In the genomic region with DNA sequence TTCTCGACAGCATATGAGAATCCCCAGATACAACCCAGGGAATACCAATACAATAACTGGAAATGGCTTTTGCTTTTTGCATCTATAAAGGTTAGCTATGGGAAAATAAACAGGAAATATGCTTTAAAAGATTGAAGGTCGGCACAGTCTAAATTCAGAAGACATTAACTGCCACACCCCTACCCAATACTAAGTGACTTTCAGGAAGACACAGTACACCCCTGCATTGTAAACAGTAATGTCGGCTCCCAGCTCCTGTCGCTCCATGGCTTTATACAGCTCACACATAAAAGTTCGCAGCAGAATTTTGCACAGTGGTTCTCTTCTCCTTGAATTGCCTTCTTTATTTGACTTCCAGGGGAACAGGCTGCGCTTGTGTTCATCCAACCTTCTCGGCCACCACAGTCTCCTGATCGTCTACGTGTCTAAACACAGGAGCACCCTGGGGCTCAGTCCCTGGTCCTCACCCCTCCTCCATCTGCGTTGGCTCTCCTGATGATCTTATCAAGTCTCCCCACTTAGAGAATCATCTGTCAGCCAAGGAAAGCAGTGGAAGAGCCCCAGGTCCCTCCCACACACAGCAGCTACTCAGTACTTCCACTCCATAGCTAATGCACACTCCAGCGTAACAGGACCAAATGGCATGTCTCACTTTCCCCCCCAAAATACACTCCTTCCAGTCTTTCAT, we compare ENCODE assay signal across 20 cellular contexts. TPM values are rescaled to one million over a fixed set of nuclear protein-coding genes. Genes with fewer than 3 reads are reported as not detected.
DNase-seq lines count a peak whose midpoint lies in the region; ATAC-seq and TF ChIP-seq lines count a peak whose summit lies in the region.
"Had no signal": no experiment of that assay in that cellular context is flagged by ENCODE, and none has a peak within 500 bp of the region (broad histone marks: within the 10 kb centered on the region; RNA-seq: fewer than 3 reads in every experiment).

No MANE protein-coding gene starts in this region.

- H3K4me1 Mint-ChIP-seq in GM23338 (peaks cover 41% of the 10 kb centered on the region), endothelial cell (ENCODE audit: unreplicated experiment) (peaks cover 34% of the 10 kb centered on the region), progenitor cell of endocrine pancreas (ENCODE audit: low read depth) (peaks cover 44% of the 10 kb centered on the region)

- ATAC-seq in GM23338 (no peak), GM19351 (IDR thresholded peaks at IDR 0.05; ENCODE audit: unreplicated experiment) (no peak), HG02571 (IDR thresholded peaks at IDR 0.05; ENCODE audit: unreplicated experiment) (no peak)
- ATAC-seq: activated naive CD8-positive, alpha-beta T cell treated with anti-CD3 and anti-CD28 coated beads, Interleukin-2, amount 50 U/mL, for 24 hours had no signal

- H3K9me2 ChIP-seq in GM23338 (ENCODE audit: insufficient read depth), result no peaks in the 10 kb centered on the region

- H3K4me3 ChIP-seq in GM23338, result no peak overlapping the region
- H3K4me3 ChIP-seq: dorsolateral prefrontal cortex had no signal

- TF ChIP-seq CTCF in GM23338 (conservative IDR thresholded peaks at IDR 0.05; ENCODE audit: low read depth in 2 of 2) (no peak), endothelial cell (IDR thresholded peaks at IDR 0.05; ENCODE audit: unreplicated experiment) (no peak), progenitor cell of endocrine pancreas (IDR thresholded peaks at IDR 0.05; ENCODE audit: unreplicated experiment) (no peak)

- H3K9me3 Mint-ChIP-seq in GM23338, result no peaks in the 10 kb centered on the region
- no peaks in the 10 kb centered on the region for H3K9me3 Mint-ChIP-seq in endothelial cell (ENCODE audit: unreplicated experiment)
- no peaks in the 10 kb centered on the region for H3K9me3 Mint-ChIP-seq in progenitor cell of endocrine pancreas (ENCODE audit: low read depth)
- H3K9me3 Mint-ChIP-seq: activated naive CD8-positive, alpha-beta T cell treated with anti-CD3 and anti-CD28 coated beads, Interleukin-2, amount 50 U/mL, for 24 hours; activated T-helper 2 cell treated with anti-CD3 and anti-CD28 coated beads, Interferon-gamma antibody, Interleukin-2, Interleukin-4, amounts not matched to agents 10 μg/mL and 5 μg/mL and 100 μg/mL, durations not matched to agents 14 hours and 24 hours and 36 hours; type B pancreatic cell had no signal

- H4K20me1 ChIP-seq in GM23338 (replicated peaks; ENCODE audit: insufficient read depth), result peaks cover 20% of the 10 kb centered on the region

- H3K4me1 ChIP-seq in GM23338 (ENCODE audit: insufficient read depth), result peaks cover 7% of the 10 kb centered on the region; the same call in 1 of the 2 replicates

- H3K79me2 ChIP-seq in GM23338 (replicated peaks; ENCODE audit: insufficient read depth), result peaks cover 81% of the 10 kb centered on the region

- H3K4me3 Mint-ChIP-seq in GM23338, result no peak overlapping the region
- H3K4me3 Mint-ChIP-seq in endothelial cell (ENCODE audit: unreplicated experiment), result no peak overlapping the region
- H3K4me3 Mint-ChIP-seq in progenitor cell of endocrine pancreas (ENCODE audit: low read depth), result no peak overlapping the region
- H3K4me3 Mint-ChIP-seq: activated naive CD8-positive, alpha-beta T cell treated with anti-CD3 and anti-CD28 coated beads, Interleukin-2, amount 50 U/mL, for 24 hours; type B pancreatic cell had no signal

- no peak overlapping the region for H2AFZ ChIP-seq in GM23338

- no peaks in the 10 kb centered on the region for H3F3A ChIP-seq in GM23338 (replicated peaks; ENCODE audit: low read depth)

- DNase-seq in GM23338 (ENCODE audit: low spot score) (no peak), endothelial cell (ENCODE audit: low spot score) (no peak), left kidney (ENCODE audit: low read depth, low spot score) (peak; percentile 78), progenitor cell of endocrine pancreas (ENCODE audit: low spot score, unreplicated experiment) (no peak), amniotic stem cell (lab: John Stamatoyannopoulos, UW) (no peak)
- DNase-seq: activated CD8-positive, alpha-beta memory T cell treated with anti-CD3 and anti-CD28 coated beads, Interleukin-2, amount 50 U/mL, for 4 hours; activated naive CD8-positive, alpha-beta T cell treated with anti-CD3 and anti-CD28 coated beads, Interleukin-2, amount 50 U/mL, for 24 hours; COR-L47; dorsolateral prefrontal cortex; foreskin melanocyte; HCEC 1CT; kidney glomerular epithelial cell; NCI-H1417 treated with DMSO at 0.1 percent for 48 hours had no signal

- H3K27me3 Mint-ChIP-seq in GM23338 (ENCODE audit: insufficient read depth, low read depth, poor library complexity) (peaks cover 4% of the 10 kb centered on the region), endothelial cell (ENCODE audit: unreplicated experiment) (no peaks in the 10 kb centered on the region), progenitor cell of endocrine pancreas (no peaks in the 10 kb centered on the region)
- H3K27me3 Mint-ChIP-seq: activated naive CD8-positive, alpha-beta T cell treated with anti-CD3 and anti-CD28 coated beads, Interleukin-2, amount 50 U/mL, for 24 hours; type B pancreatic cell had no signal

- H3K36me3 ChIP-seq in GM23338 (ENCODE audit: insufficient read depth), result no peaks in the 10 kb centered on the region; the same call in 1 of the 2 replicates
- H3K36me3 ChIP-seq: neutrophil had no signal

- H3K27ac Mint-ChIP-seq in GM23338 (0 out of 2 replicates have a peak overlapping the region, but pooled peaks have one; percentile 53), endothelial cell (ENCODE audit: unreplicated experiment) (peak overlapping the region; percentile 33), progenitor cell of endocrine pancreas (peak overlapping the region; percentile 74)
- H3K27ac Mint-ChIP-seq: activated naive CD8-positive, alpha-beta T cell treated with anti-CD3 and anti-CD28 coated beads, Interleukin-2, amount 50 U/mL, for 24 hours; activated T-helper 2 cell treated with anti-CD3 and anti-CD28 coated beads, Interferon-gamma antibody, Interleukin-2, Interleukin-4, amounts not matched to agents 10 μg/mL and 5 μg/mL and 100 μg/mL, durations not matched to agents 14 hours and 24 hours and 36 hours; type B pancreatic cell had no signal

- no peak overlapping the region for H3K27ac ChIP-seq in GM23338 (ENCODE audit: low read depth)
- H3K27ac ChIP-seq: dorsolateral prefrontal cortex, neutrophil had no signal

- H3K27me3 ChIP-seq in GM23338 (ENCODE audit: insufficient read depth), result no peaks in the 10 kb centered on the region
- H3K27me3 ChIP-seq: dorsolateral prefrontal cortex, neutrophil had no signal

- no peak overlapping the region for H3K4me2 ChIP-seq in GM23338

- H3K36me3 Mint-ChIP-seq in GM23338 (ENCODE audit: low read depth) (peaks cover 38% of the 10 kb centered on the region), endothelial cell (ENCODE audit: low read depth, unreplicated experiment) (peaks cover 12% of the 10 kb centered on the region), progenitor cell of endocrine pancreas (ENCODE audit: insufficient read depth) (peaks cover 29% of the 10 kb centered on the region)

TF ChIP-seq in GM23338, 12 proteins besides CTCF, POLR2A, EP300 and RAD21 (continues in another document):
- no peak for TF ChIP-seq JUNB (IDR thresholded peaks at IDR 0.05; ENCODE audit: unreplicated experiment)

RNA-seq across cellular contexts. Expression of a gene that starts 22.7 kb away (rescaled TPM):
- 122 and 136 TPM in 2 replicates for total RNA-seq in GM23338 (2014; rRNA removed; shearing (Covaris generic))
- 274 and 283 TPM in 2 replicates for polyA plus RNA-seq in GM23338 (2016; fragmentation: Nextera tagmentation; extraction: Ambion mirVana)
- total RNA-seq in endothelial cell (ENCODE audit: unreplicated experiment), result 119 TPM
- total RNA-seq in progenitor cell of endocrine pancreas, result 213 and 223 TPM in 2 replicates
- total RNA-seq: OCI-LY7 had no signal

RNA-seq across cellular contexts. Expression of a gene that starts 46.6 kb away (rescaled TPM):
- total RNA-seq in GM23338 (2014; rRNA removed; shearing (Covaris generic)), result not detected in 2 replicates
- not detected in 2 replicates for polyA plus RNA-seq in GM23338 (2016; fragmentation: Nextera tagmentation; extraction: Ambion mirVana)
- total RNA-seq in endothelial cell (ENCODE audit: unreplicated experiment), result not detected
- not detected in 2 replicates for total RNA-seq in progenitor cell of endocrine pancreas
- total RNA-seq: activated T-helper 2 cell treated with anti-CD3 and anti-CD28 coated beads, Interferon-gamma antibody, Interleukin-2, Interleukin-4, amounts not matched to agents 10 μg/mL and 5 μg/mL and 100 μg/mL, durations not matched to agents 14 hours and 24 hours and 36 hours; OCI-LY7; T-helper 1 cell treated with Interleukin-12 subunit alpha and Interleukin-12 subunit beta and Interleukin-4 antibody, amounts not matched to agents 30 ng/mL and 1 ng/mL, for 36 hours had no signal
